Comparison of ENCODE assay signal across 16 cellular contexts in genomic region chr10:47238331-47239095, GRCh38.
A peak's percentile ranks its signal among the peaks of the same experiment; 100 is the strongest.
DNase-seq lines count a peak whose midpoint lies in the region; ATAC-seq and TF ChIP-seq lines count a peak whose summit lies in the region.
"Had no signal": no experiment of that assay in that cellular context is flagged by ENCODE, and none has a peak within 500 bp of the region (broad histone marks: within the 10 kb centered on the region; RNA-seq: fewer than 3 reads in every experiment).

No MANE protein-coding gene starts in this region.

- H3K27ac ChIP-seq in spleen (no peak overlapping the region), caudate nucleus (ENCODE audit: low read depth, low read length) (no peak overlapping the region)
- H3K27ac ChIP-seq: BLaER1 treated with 17β-estradiol and CSF1 and Interleukin-3, amounts not matched to agents 10 nM and 100 nM had no signal

- H3K4me3 ChIP-seq in spleen: no peak overlapping the region
- H3K4me3 ChIP-seq: BLaER1 treated with 17β-estradiol and CSF1 and Interleukin-3, amounts not matched to agents 10 nM and 100 nM; HAP-1 had no signal

- H3K9me3 ChIP-seq in spleen: peaks cover 0 to 8% (median 2%) of the 10 kb centered on the region in 8 donors
- H3K9me3 ChIP-seq: HAP-1 had no signal

- no peak for ATAC-seq in Right ventricle myocardium inferior
- ATAC-seq in GM21367 (IDR thresholded peaks at IDR 0.05; ENCODE audit: unreplicated experiment): no peak
- ATAC-seq: HepG2 had no signal

- DNase-seq in cardiac septum (ENCODE audit: low spot score) (peak; percentile 59), Right ventricle myocardium inferior (ENCODE audit: missing footprints) (no peak), mesenteric fat pad (ENCODE audit: low spot score) (peak; percentile 80), spleen (peak; percentile 25), caudate nucleus (lab: John Stamatoyannopoulos, UW) (no peak), NOMO-1 treated with dmso at 0.1 percent for 144 hours (lab: John Stamatoyannopoulos, UW; ENCODE audit: unreplicated experiment) (no peak)
- DNase-seq: ACHN; CD4-positive, CD25-positive, alpha-beta regulatory T cell; DMS 273 treated with DMSO at 0.1 percent for 48 hours; DMS79 treated with DMSO at 0.1 percent for 48 hours; EL; GOT3 had no signal

- TF ChIP-seq CTCF in spleen (IDR thresholded peaks at IDR 0.05 in 8 of 11, conservative IDR thresholded peaks at IDR 0.05 in 3 of 11): no peak

- no peaks in the 10 kb centered on the region for H3K36me3 ChIP-seq in spleen
- H3K36me3 ChIP-seq: BLaER1 treated with 17β-estradiol and CSF1 and Interleukin-3, amounts not matched to agents 10 nM and 100 nM; HAP-1 had no signal

- no peaks in the 10 kb centered on the region for H3K4me1 ChIP-seq in spleen
- H3K4me1 ChIP-seq: HAP-1 had no signal

- no peaks in the 10 kb centered on the region for H3K27me3 ChIP-seq in spleen (replicated peaks in 1 of 7)

- TF ChIP-seq POLR2A in spleen (IDR thresholded peaks at IDR 0.05): no peak

- intact Hi-C loops in cardiac septum (cut with DNase I) (no loop called here), Right ventricle myocardium inferior (cut with DNase I) (no loop called here), spleen (cut with DNase I; ENCODE audit: low total_unique reads) (no loop called here)

- WGBS in spleen, 5 donors: 76 to 94% (median 88%) methylated on average over 7 of the region's 7 CpGs

Comparison
In these comparisons a context has a peak if more than half of its experiments do, and no peak if none do; other contexts are left out.
1. DNase-seq: peak in cardiac septum (single experiment), mesenteric fat pad (single experiment) and spleen (single experiment); none in Right ventricle myocardium inferior (single experiment), caudate nucleus (0 of 61) and NOMO-1 treated with dmso at 0.1 percent for 144 hours (single experiment).